In genomic region chr17:35801583-35802224, GRCh38 we compare ENCODE assay signal across 8 cellular contexts. TPM values are rescaled to one million over a fixed set of nuclear protein-coding genes. Genes with fewer than 3 reads are reported as not detected.
DNase-seq lines count a peak whose midpoint lies in the region; ATAC-seq and TF ChIP-seq lines count a peak whose summit lies in the region.

No MANE protein-coding gene starts in this region.

- H3K27ac ChIP-seq in sigmoid colon = peak overlapping the region; percentile 68 to 82 (median 76)

- H3K27me3 Mint-ChIP-seq in Caco-2 (ENCODE audit: insufficient read depth, unreplicated experiment) = peaks cover 21% of the 10 kb centered on the region

- H3K9me3 ChIP-seq in sigmoid colon (no peaks in the 10 kb centered on the region), Caco-2 (no peaks in the 10 kb centered on the region)

- no peak overlapping the region for H3K4me3 Mint-ChIP-seq in Caco-2 (ENCODE audit: unreplicated experiment)

- peak in 1 of 4 donors; percentile 85 for TF ChIP-seq EP300 in sigmoid colon (IDR thresholded peaks at IDR 0.05)

- no TSS peak for BruUV-seq in Caco-2 (replicated peaks; lab: Mats Ljungman, UMichigan)

- intact Hi-C loops in sigmoid colon (cut with DNase I) (no loop called here), Caco-2 (cut with micrococcal nuclease; ENCODE audit: unreplicated experiment) (no loop called here)

- TF ChIP-seq CTCF in HFF-Myc (IDR thresholded peaks at IDR 0.05; ENCODE audit: low read depth, low read length, missing control alignments) = no peak
- no peak for TF ChIP-seq CTCF in sigmoid colon (IDR thresholded peaks at IDR 0.05)
- TF ChIP-seq CTCF in Caco-2 (IDR thresholded peaks at IDR 0.05; ENCODE audit: insufficient read depth in 1 of 2, low read depth in 1 of 2, low read length in 1 of 2, severe bottlenecking in 1 of 2, unreplicated experiment in 1 of 2) = no peak

- H3K4me3 ChIP-seq in HFF-Myc (replicated peaks; ENCODE audit: low read depth, low read length) = no peak overlapping the region
- no peak overlapping the region for H3K4me3 ChIP-seq in sigmoid colon
- H3K4me3 ChIP-seq in Caco-2 (ENCODE audit: low read depth, low read length) = no peak overlapping the region

- CTCF ChIA-PET in Caco-2 (lab: Charles Lee) = no interaction called here

- no peaks in the 10 kb centered on the region for H3K36me3 Mint-ChIP-seq in Caco-2 (ENCODE audit: insufficient read depth, unreplicated experiment)

- ATAC-seq in GM21717 (IDR thresholded peaks at IDR 0.05; ENCODE audit: unreplicated experiment) = no peak

- H3K4me1 ChIP-seq in sigmoid colon (peaks cover 0 to 52% (median 41%) of the 10 kb centered on the region in 4 donors), Caco-2 (no peaks in the 10 kb centered on the region)

- WGBS in sigmoid colon, 2 donors = 36 to 38% methylated on average over 9 of the region's 9 CpGs

- H3K27me3 ChIP-seq in sigmoid colon = no peaks in the 10 kb centered on the region
- H3K27me3 ChIP-seq in Caco-2 (replicated peaks; ENCODE audit: control insufficient read depth, insufficient read depth, low read length) = peaks cover 5% of the 10 kb centered on the region; the same call in 1 of the 2 replicates

- H3K36me3 ChIP-seq in sigmoid colon (no peaks in the 10 kb centered on the region), Caco-2 (ENCODE audit: control insufficient read depth, insufficient read depth, low read length) (no peaks in the 10 kb centered on the region; the same call in 1 of the 2 replicates)

- H3K9me3 Mint-ChIP-seq in Caco-2 (ENCODE audit: unreplicated experiment) = no peaks in the 10 kb centered on the region

- peaks cover 6% of the 10 kb centered on the region for H3K4me1 Mint-ChIP-seq in Caco-2 (ENCODE audit: low read depth, unreplicated experiment)

- no peak overlapping the region for H3K27ac Mint-ChIP-seq in Caco-2 (ENCODE audit: unreplicated experiment)

- peak; percentile 80 for DNase-seq in HFF-Myc (ENCODE audit: extremely low read depth, low read depth)
- DNase-seq in RPMI8226 = peak; percentile 86
- peak; percentile 56 for DNase-seq in germinal center (ENCODE audit: low spot score)
- DNase-seq in sigmoid colon = peak; percentile 98
- no peak for DNase-seq in Caco-2
- DNase-seq in iPS-NIHi7 (ENCODE audit: extremely low spot score) = no peak
- DNase-seq in T1000 (lab: John Stamatoyannopoulos, UW) = no peak

- no peak for TF ChIP-seq POLR2A in sigmoid colon (IDR thresholded peaks at IDR 0.05)

- POLR2A ChIA-PET in Caco-2 (lab: Charles Lee) = no interaction called here

RNA-seq across cellular contexts. Expression of gene MMP28, which starts 6.3 kb away (rescaled TPM):
- total RNA-seq in sigmoid colon (10 to 100 TPM; 15.8 to 60.8 (median 40.5) TPM), Caco-2 (2022) (not detected in 2 replicates)
- polyA plus RNA-seq in sigmoid colon = 10 to 100 TPM; 24.0 to 52.9 (median 30.3) TPM

RNA-seq across cellular contexts. Expression of gene TAF15, which starts 7.6 kb away (rescaled TPM):
- total RNA-seq in sigmoid colon = 10 to 100 TPM; 58.1 to 85.9 (median 71.3) TPM
- polyA plus RNA-seq in sigmoid colon = 100 to 1,000 TPM in 1 of 3 donors, 10 to 100 TPM in 2; 55.9 to 147 (median 58.7) TPM
- 335 and 350 TPM in 2 replicates for total RNA-seq in Caco-2 (2022)

RNA-seq across cellular contexts. Expression of gene C17orf50, which starts 41.0 kb away (rescaled TPM):
- total RNA-seq in sigmoid colon = not detected
- polyA plus RNA-seq in sigmoid colon = under 1 TPM in 1 of 3 donors, not detected in 2; 0.07 TPM
- not detected in 2 replicates for total RNA-seq in Caco-2 (2022)

RNA-seq across cellular contexts. Expression of gene GAS2L2, which starts 48.7 kb away (rescaled TPM):
- total RNA-seq in sigmoid colon (not detected), Caco-2 (2022) (not detected in 2 replicates)
- under 1 TPM in 1 of 3 donors, not detected in 2; 0.06 TPM for polyA plus RNA-seq in sigmoid colon

Comparison
In these comparisons a context has a peak if more than half of its experiments do, and no peak if none do; other contexts are left out.
1. DNase-seq: peak in HFF-Myc (single experiment), RPMI8226 (single experiment), germinal center (single experiment) and sigmoid colon (single experiment); none in Caco-2 (0 of 2), iPS-NIHi7 (single experiment) and T1000 (single experiment).
2. RNA of gene MMP28, which starts 6.3 kb away (total RNA-seq): 15.8 to 60.8 TPM in sigmoid colon; not detected in Caco-2; every median in the first group is over 10 times any median in the second.